In the genomic region with DNA sequence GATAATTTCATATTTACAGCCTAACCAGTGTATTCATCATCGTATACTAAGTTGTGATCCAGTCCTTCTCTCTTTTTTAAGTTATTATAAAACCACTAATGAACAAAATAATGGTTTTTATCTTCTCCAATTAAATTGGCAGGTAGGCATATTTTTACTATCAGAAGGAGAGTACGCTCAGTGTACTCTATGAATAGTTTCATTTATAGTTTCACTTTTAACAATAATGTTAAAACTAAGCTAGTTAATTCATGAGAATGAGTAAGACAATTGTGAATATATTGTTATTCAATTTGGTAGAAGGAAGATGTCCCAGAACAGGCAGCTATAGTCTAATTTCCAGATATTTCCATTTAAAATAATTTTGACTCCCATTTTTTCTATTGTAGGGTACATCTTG, we compare ENCODE assay signal across 26 cellular contexts.
"Had no signal": no experiment of that assay in that cellular context is flagged by ENCODE, and none has a peak within 500 bp of the region (broad histone marks: within the 10 kb centered on the region; RNA-seq: fewer than 3 reads in every experiment).

No MANE protein-coding gene starts in this region.

- H3K27ac ChIP-seq: adrenal gland, colonic mucosa, SJSA1 had no signal

- ATAC-seq: activated CD4-positive, alpha-beta T cell treated with anti-CD3 and anti-CD28 coated beads for 36 hours; activated T-cell treated with anti-CD3 and anti-CD28 coated beads, Interleukin-2, amount 50 U/mL, for 72 hours; T-helper 17 cell had no signal

- DNase-seq: activated CD4-positive, alpha-beta memory T cell treated with anti-CD3 and anti-CD28 coated beads, Interleukin-2, amount 10 ng/mL, durations not matched to agents 7 days and 5 days; activated CD4-positive, alpha-beta T cell treated with anti-CD3 and anti-CD28 coated beads for 36 hours; activated CD4-positive, alpha-beta T cell treated with anti-CD3 and anti-CD28 coated beads, Interleukin-2, amount 50 U/mL, for 1 hour; activated naive CD4-positive, alpha-beta T cell treated with anti-CD3 and anti-CD28 coated beads, Interleukin-2, amount 50 U/mL, for 16 hours; activated naive CD8-positive, alpha-beta T cell treated with anti-CD3 and anti-CD28 coated beads, Interleukin-2, amount 10 ng/mL, durations not matched to agents 7 days and 5 days; activated T-cell treated with anti-CD3 and anti-CD28 coated beads for 4 hours; activated T-cell treated with anti-CD3 and anti-CD28 coated beads, Interleukin-2, amount 50 U/mL, for 72 hours; adrenal gland; anterior cingulate cortex; caudate nucleus; colonic mucosa; Karpas-422; NCI-H1092; NCI-H1417; NCI-H1930; NCI-H2107; NCI-H2171 treated with DMSO at 0.1 percent for 48 hours; NCI-H345; NCI-H510A; NCI-H526 treated with DMSO at 0.1 percent for 48 hours; NCI-H82; NK-92 treated with Interleukin-12 subunit alpha and Interleukin-12 subunit beta, amount 100 ng/mL, for 24 hours; SHP77; T-helper 17 cell; T1000 had no signal

- H3K36me3 ChIP-seq: adrenal gland, colonic mucosa, SJSA1 had no signal

- H3K27me3 ChIP-seq: adrenal gland, colonic mucosa, SJSA1 had no signal

- H3K4me1 Mint-ChIP-seq: activated CD4-positive, alpha-beta memory T cell treated with anti-CD3 and anti-CD28 coated beads, Interleukin-2, amount 10 ng/mL, durations not matched to agents 7 days and 5 days; activated CD4-positive, alpha-beta T cell treated with anti-CD3 and anti-CD28 coated beads for 36 hours; activated naive CD8-positive, alpha-beta T cell treated with anti-CD3 and anti-CD28 coated beads, Interleukin-2, amount 10 ng/mL, durations not matched to agents 7 days and 5 days; T-helper 17 cell had no signal

- H3K36me3 Mint-ChIP-seq: activated naive CD8-positive, alpha-beta T cell treated with anti-CD3 and anti-CD28 coated beads, Interleukin-2, amount 10 ng/mL, durations not matched to agents 7 days and 5 days had no signal

- H3K27ac Mint-ChIP-seq: activated CD4-positive, alpha-beta memory T cell treated with anti-CD3 and anti-CD28 coated beads, Interleukin-2, amount 10 ng/mL, durations not matched to agents 7 days and 5 days; activated CD4-positive, alpha-beta T cell treated with anti-CD3 and anti-CD28 coated beads for 36 hours; activated naive CD8-positive, alpha-beta T cell treated with anti-CD3 and anti-CD28 coated beads, Interleukin-2, amount 10 ng/mL, durations not matched to agents 7 days and 5 days; activated T-cell treated with anti-CD3 and anti-CD28 coated beads, Interleukin-2, amount 50 U/mL, for 72 hours; T-helper 17 cell had no signal

- H3K4me3 Mint-ChIP-seq: activated CD4-positive, alpha-beta memory T cell treated with anti-CD3 and anti-CD28 coated beads, Interleukin-2, amount 10 ng/mL, durations not matched to agents 7 days and 5 days; activated CD4-positive, alpha-beta T cell treated with anti-CD3 and anti-CD28 coated beads for 36 hours; activated naive CD8-positive, alpha-beta T cell treated with anti-CD3 and anti-CD28 coated beads, Interleukin-2, amount 10 ng/mL, durations not matched to agents 7 days and 5 days; activated T-cell treated with anti-CD3 and anti-CD28 coated beads, Interleukin-2, amount 50 U/mL, for 72 hours; T-helper 17 cell had no signal

- H3K4me3 ChIP-seq: adrenal gland, colonic mucosa, SJSA1 had no signal

- H3K9me3 Mint-ChIP-seq: activated CD4-positive, alpha-beta memory T cell treated with anti-CD3 and anti-CD28 coated beads, Interleukin-2, amount 10 ng/mL, durations not matched to agents 7 days and 5 days; activated naive CD8-positive, alpha-beta T cell treated with anti-CD3 and anti-CD28 coated beads, Interleukin-2, amount 10 ng/mL, durations not matched to agents 7 days and 5 days had no signal

- H3K27me3 Mint-ChIP-seq: activated CD4-positive, alpha-beta memory T cell treated with anti-CD3 and anti-CD28 coated beads, Interleukin-2, amount 10 ng/mL, durations not matched to agents 7 days and 5 days; activated CD4-positive, alpha-beta T cell treated with anti-CD3 and anti-CD28 coated beads for 36 hours; activated naive CD8-positive, alpha-beta T cell treated with anti-CD3 and anti-CD28 coated beads, Interleukin-2, amount 10 ng/mL, durations not matched to agents 7 days and 5 days; T-helper 17 cell had no signal

- H3K9me3 ChIP-seq: adrenal gland, colonic mucosa, SJSA1 had no signal

- H3K4me1 ChIP-seq: adrenal gland, colonic mucosa, SJSA1 had no signal
